Comparison of ENCODE assay signal across 9 cellular contexts in the genomic region with DNA sequence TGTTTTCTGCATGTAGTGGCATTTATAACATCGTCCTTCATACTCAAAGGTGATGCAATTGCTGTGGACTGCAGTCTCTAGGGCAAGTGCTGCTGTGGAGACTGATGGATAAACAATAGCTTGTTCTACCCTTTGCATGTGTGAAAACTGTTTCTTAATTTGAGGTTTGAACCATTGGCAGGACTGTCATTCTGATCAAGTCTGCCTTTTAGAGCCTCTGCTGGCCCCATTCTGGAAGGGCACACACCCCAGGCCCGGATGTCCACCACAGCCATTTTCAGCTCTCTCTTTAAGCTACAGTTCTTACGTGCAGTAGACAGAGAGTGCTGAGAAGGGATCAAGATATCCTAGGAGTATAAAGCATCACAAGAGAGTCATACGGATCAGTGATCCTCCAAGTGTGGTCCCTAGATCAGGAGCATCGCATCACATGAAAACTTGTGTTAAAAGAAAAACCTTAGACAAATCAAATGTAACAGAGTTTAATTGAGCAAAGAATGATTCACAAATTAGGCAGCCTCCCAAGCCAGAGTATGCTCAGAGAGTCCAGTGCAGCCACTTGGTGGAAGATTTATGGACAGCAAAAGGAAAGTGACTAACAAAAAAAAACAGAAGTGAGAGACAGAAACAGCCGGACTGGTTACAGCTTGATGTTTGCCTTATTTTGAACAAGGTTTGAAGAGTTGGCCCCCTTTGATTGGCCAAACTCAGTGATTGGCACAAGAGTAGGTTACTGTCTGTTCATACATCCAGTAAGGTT. TPM values are rescaled to one million over a fixed set of nuclear protein-coding genes. Genes with fewer than 3 reads are reported as not detected.
DNase-seq lines count a peak whose midpoint lies in the region; ATAC-seq, FAIRE-seq and TF ChIP-seq lines count a peak whose summit lies in the region.
"Had no signal": no experiment of that assay in that cellular context is flagged by ENCODE, and none has a peak within 500 bp of the region (broad histone marks: within the 10 kb centered on the region; RNA-seq: fewer than 3 reads in every experiment).

No MANE protein-coding gene starts in this region.

- H3K79me2 ChIP-seq in astrocyte (ENCODE audit: insufficient read depth, low read length) = no peaks in the 10 kb centered on the region

- no peak overlapping the region for H3K4me3 Mint-ChIP-seq in astrocyte (ENCODE audit: unreplicated experiment)
- H3K4me3 Mint-ChIP-seq: CD4-positive, CD25-positive, alpha-beta regulatory T cell had no signal

- no peak overlapping the region for H3K4me3 ChIP-seq in astrocyte (ENCODE audit: insufficient read depth, low read depth, low read length)
- no peak overlapping the region for H3K4me3 ChIP-seq in right lobe of liver

- ATAC-seq in GM19467 (IDR thresholded peaks at IDR 0.05; ENCODE audit: unreplicated experiment) = peak; percentile 63
- peak; percentile 44 for ATAC-seq in HG03439 (IDR thresholded peaks at IDR 0.05; ENCODE audit: unreplicated experiment)
- peak; percentile 18 to 24 (median 20) for ATAC-seq in right lobe of liver
- no peak for ATAC-seq in activated naive CD4-positive, alpha-beta T cell treated with anti-CD3 and anti-CD28 coated beads, Interleukin-2, amount 50 U/mL, for 72 hours

- peak overlapping the region; percentile 42 for H3K27ac ChIP-seq in astrocyte (ENCODE audit: low read depth, low read length)
- no peak overlapping the region for H3K27ac ChIP-seq in right lobe of liver

- WGBS in right lobe of liver (ENCODE audit: insufficient coverage, low coverage, low lambda C conversion rate, missing lambda C conversion rate) = 43% methylated on average over 6 of the region's 6 CpGs

- FAIRE-seq in astrocyte (lab: Jason Lieb, UNC) = peak; percentile 29

- no peaks in the 10 kb centered on the region for H3K9me3 ChIP-seq in astrocyte (ENCODE audit: insufficient read depth, low read depth, low read length)
- no peaks in the 10 kb centered on the region for H3K9me3 ChIP-seq in right lobe of liver

- peaks cover 23% of the 10 kb centered on the region for H3K4me1 Mint-ChIP-seq in astrocyte (ENCODE audit: low read depth, unreplicated experiment)
- H3K4me1 Mint-ChIP-seq: CD4-positive, CD25-positive, alpha-beta regulatory T cell had no signal

- H3K36me3 ChIP-seq in astrocyte (ENCODE audit: insufficient read depth, low read length) (no peaks in the 10 kb centered on the region), right lobe of liver (no peaks in the 10 kb centered on the region)

- H3K9ac ChIP-seq in astrocyte (ENCODE audit: low read length) = peak overlapping the region; percentile 20

- no peaks in the 10 kb centered on the region for H3K27me3 Mint-ChIP-seq in astrocyte (ENCODE audit: low read depth, unreplicated experiment)
- H3K27me3 Mint-ChIP-seq: CD4-positive, CD25-positive, alpha-beta regulatory T cell had no signal

- no peaks in the 10 kb centered on the region for H4K20me1 ChIP-seq in astrocyte (ENCODE audit: insufficient read depth, low read length)

- H2AFZ ChIP-seq in astrocyte (ENCODE audit: low read depth, low read length) = peak overlapping the region; percentile 12

- DNase-seq in A172 (ENCODE audit: low spot score) (peak; percentile 81), astrocyte (ENCODE audit: low read depth) (peak; percentile 77), right lobe of liver (no peak), middle frontal gyrus (ENCODE audit: extremely low spot score, low spot score) (no peak), HUDEP-2 (lab: John Stamatoyannopoulos, UW; ENCODE audit: unreplicated experiment in 76 of 76) (no peak)
- DNase-seq in activated naive CD4-positive, alpha-beta T cell treated with anti-CD3 and anti-CD28 coated beads, Interleukin-2, amount 50 U/mL, for 72 hours (ENCODE audit: low spot score in 2 of 2) = no peak
- DNase-seq: CD4-positive, CD25-positive, alpha-beta regulatory T cell had no signal

- H3K4me2 ChIP-seq in astrocyte (ENCODE audit: low read length) = peak overlapping the region; percentile 70

- peak overlapping the region; percentile 96 for H3K27ac Mint-ChIP-seq in astrocyte (ENCODE audit: unreplicated experiment)
- peak overlapping the region in 1 of 2 donors; percentile 20 for H3K27ac Mint-ChIP-seq in activated naive CD4-positive, alpha-beta T cell treated with anti-CD3 and anti-CD28 coated beads, Interleukin-2, amount 50 U/mL, for 72 hours
- H3K27ac Mint-ChIP-seq: CD4-positive, CD25-positive, alpha-beta regulatory T cell had no signal

- no peaks in the 10 kb centered on the region for H3K27me3 ChIP-seq in astrocyte (ENCODE audit: insufficient read depth, low read length)
- H3K27me3 ChIP-seq in right lobe of liver = no peaks in the 10 kb centered on the region

- no peak for TF ChIP-seq POLR2A in right lobe of liver (IDR thresholded peaks at IDR 0.05)

- TF ChIP-seq CTCF in astrocyte (IDR thresholded peaks at IDR 0.05; ENCODE audit: insufficient read depth, low read depth, low read length) (no peak), right lobe of liver (IDR thresholded peaks at IDR 0.05) (no peak)

- no peaks in the 10 kb centered on the region for H3K36me3 Mint-ChIP-seq in astrocyte (ENCODE audit: low read depth, unreplicated experiment)
- no peaks in the 10 kb centered on the region for H3K36me3 Mint-ChIP-seq in activated naive CD4-positive, alpha-beta T cell treated with anti-CD3 and anti-CD28 coated beads, Interleukin-2, amount 50 U/mL, for 72 hours
- H3K36me3 Mint-ChIP-seq: CD4-positive, CD25-positive, alpha-beta regulatory T cell had no signal

- H3K9me3 Mint-ChIP-seq in astrocyte (ENCODE audit: unreplicated experiment) = no peaks in the 10 kb centered on the region
- H3K9me3 Mint-ChIP-seq in activated naive CD4-positive, alpha-beta T cell treated with anti-CD3 and anti-CD28 coated beads, Interleukin-2, amount 50 U/mL, for 72 hours = no peaks in the 10 kb centered on the region
- H3K9me3 Mint-ChIP-seq: CD4-positive, CD25-positive, alpha-beta regulatory T cell had no signal

- intact Hi-C loops in right lobe of liver (cut with DNase I) = no loop called here

- H3K4me1 ChIP-seq in astrocyte (ENCODE audit: insufficient read depth, low read length) = peaks cover 9% of the 10 kb centered on the region
- peaks cover 0 to 40% (median 15%) of the 10 kb centered on the region in 4 donors for H3K4me1 ChIP-seq in right lobe of liver

RNA-seq across cellular contexts. Expression of a gene that starts 52.0 kb away (rescaled TPM):
- 0.02 and 0.05 TPM in 2 replicates for total RNA-seq in A172 (2014; rRNA removed; shearing (Covaris generic))
- total RNA-seq in astrocyte (0.77 and 1.3 TPM in 2 replicates), right lobe of liver (10 to 100 TPM in 4 of 6 experiments, 1 to 10 TPM in 2; 8.4 to 14.1 (median 11.9) TPM)
- total RNA-seq in activated naive CD4-positive, alpha-beta T cell treated with anti-CD3 and anti-CD28 coated beads, Interleukin-2, amount 50 U/mL, for 72 hours = under 1 TPM; 0.02 to 0.12 TPM
- total RNA-seq: CD4-positive, CD25-positive, alpha-beta regulatory T cell had no signal

Comparison
In these comparisons a context has a peak if more than half of its experiments do, and no peak if none do; other contexts are left out.
1. DNase-seq: peak in A172 (single experiment) and astrocyte (single experiment); none in right lobe of liver (0 of 3), activated naive CD4-positive, alpha-beta T cell treated with anti-CD3 and anti-CD28 coated beads, Interleukin-2, amount 50 U/mL, for 72 hours (0 of 2), middle frontal gyrus (single experiment) and HUDEP-2 (0 of 76).
2. ATAC-seq: peak in GM19467 (single experiment), HG03439 (single experiment) and right lobe of liver (4 of 4); none in activated naive CD4-positive, alpha-beta T cell treated with anti-CD3 and anti-CD28 coated beads, Interleukin-2, amount 50 U/mL, for 72 hours (0 of 2).